In genomic region chr5:96683392-96683791, GRCh38 we compare ENCODE assay signal across 18 cellular contexts. TPM values are rescaled to one million over a fixed set of nuclear protein-coding genes. Genes with fewer than 3 reads are reported as not detected.
DNase-seq lines count a peak whose midpoint lies in the region; ATAC-seq, FAIRE-seq and TF ChIP-seq lines count a peak whose summit lies in the region.
"Had no signal": no experiment of that assay in that cellular context is flagged by ENCODE, and none has a peak within 500 bp of the region (broad histone marks: within the 10 kb centered on the region; RNA-seq: fewer than 3 reads in every experiment).

No MANE protein-coding gene starts in this region.

- no peak for FAIRE-seq in bronchial epithelial cell (lab: Jason Lieb, UNC)

- no peaks in the 10 kb centered on the region for H3K4me1 Mint-ChIP-seq in activated T-cell treated with anti-CD3 and anti-CD28 coated beads, Interleukin-2, amount 50 U/mL, for 72 hours (ENCODE audit: low read depth)
- H3K4me1 Mint-ChIP-seq in stimulated activated memory B cell treated with anti-CD40 and anti-IgM and Interleukin-4, amounts not matched to agents 10 μg/mL and 1 μg/mL and 100 μg/mL, for 72 hours = peaks cover 38% of the 10 kb centered on the region

- no peaks in the 10 kb centered on the region for H3K36me3 ChIP-seq in bronchial epithelial cell (ENCODE audit: control insufficient read depth, insufficient read depth, low read length)
- H3K36me3 ChIP-seq: BE2C had no signal

- H3K36me3 Mint-ChIP-seq in activated T-cell treated with anti-CD3 and anti-CD28 coated beads, Interleukin-2, amount 50 U/mL, for 72 hours (ENCODE audit: insufficient read depth in 2 of 2) = peaks cover 0 to 3% of the 10 kb centered on the region in 2 donors
- H3K36me3 Mint-ChIP-seq in stimulated activated memory B cell treated with anti-CD40 and anti-IgM and Interleukin-4, amounts not matched to agents 10 μg/mL and 1 μg/mL and 100 μg/mL, for 72 hours = peaks cover 27% of the 10 kb centered on the region

- no peak overlapping the region for H3K4me3 ChIP-seq in bronchial epithelial cell (ENCODE audit: low read depth, low read length)

- no peak overlapping the region for H3K27ac Mint-ChIP-seq in activated T-cell treated with anti-CD3 and anti-CD28 coated beads, Interleukin-2, amount 50 U/mL, for 72 hours
- no peak overlapping the region for H3K27ac Mint-ChIP-seq in stimulated activated memory B cell treated with anti-CD40 and anti-IgM and Interleukin-4, amounts not matched to agents 10 μg/mL and 1 μg/mL and 100 μg/mL, for 72 hours
- H3K27ac Mint-ChIP-seq: CD8-positive, alpha-beta T cell had no signal

- no peaks in the 10 kb centered on the region for H3K9me3 Mint-ChIP-seq in activated T-cell treated with anti-CD3 and anti-CD28 coated beads, Interleukin-2, amount 50 U/mL, for 72 hours
- no peaks in the 10 kb centered on the region for H3K9me3 Mint-ChIP-seq in stimulated activated memory B cell treated with anti-CD40 and anti-IgM and Interleukin-4, amounts not matched to agents 10 μg/mL and 1 μg/mL and 100 μg/mL, for 72 hours
- H3K9me3 Mint-ChIP-seq: CD8-positive, alpha-beta T cell had no signal

- intact Hi-C loops in left colon (cut with DNase I, micrococcal nuclease) = no loop called here

- no peak for DNase-seq in activated T-cell treated with anti-CD3 and anti-CD28 coated beads, Interleukin-2, amount 50 U/mL, for 72 hours
- no peak for DNase-seq in activated T-cell treated with anti-CD3 and anti-CD28 coated beads, Interleukin-2, amount 50 U/mL, for 1 hour
- DNase-seq in bronchial epithelial cell (ENCODE audit: low read depth) (peak; percentile 32), kidney tubule cell (ENCODE audit: low spot score) (peak; percentile 29), left colon (no peak), SW480 (ENCODE audit: low spot score) (no peak)
- DNase-seq: 8988T; BE2C; CD8-positive, alpha-beta T cell; KBM-7; NCI-H1048; NCI-H1436 treated with DMSO at 0.1 percent for 48 hours; NCI-H2081; NCI-H510A; NCI-H774 had no signal

- no peak for TF ChIP-seq CTCF in bronchial epithelial cell (IDR thresholded peaks at IDR 0.05; ENCODE audit: insufficient read depth, low read length, severe bottlenecking)

- H3K27me3 ChIP-seq in bronchial epithelial cell (ENCODE audit: control insufficient read depth, insufficient read depth, low read length) = no peaks in the 10 kb centered on the region
- H3K27me3 ChIP-seq: BE2C had no signal

- no peaks in the 10 kb centered on the region for H3K27me3 Mint-ChIP-seq in activated T-cell treated with anti-CD3 and anti-CD28 coated beads, Interleukin-2, amount 50 U/mL, for 72 hours (ENCODE audit: low read depth)
- H3K27me3 Mint-ChIP-seq in stimulated activated memory B cell treated with anti-CD40 and anti-IgM and Interleukin-4, amounts not matched to agents 10 μg/mL and 1 μg/mL and 100 μg/mL, for 72 hours = no peaks in the 10 kb centered on the region

- peak; percentile 29 to 30 for ATAC-seq in activated T-cell treated with anti-CD3 and anti-CD28 coated beads, Interleukin-2, amount 50 U/mL, for 72 hours (replicated peaks in 1 of 2)
- ATAC-seq in HG03521 (IDR thresholded peaks at IDR 0.05; ENCODE audit: unreplicated experiment) (no peak), left colon (no peak)
- no peak for ATAC-seq in stimulated activated memory B cell treated with anti-CD40 and anti-IgM and Interleukin-4, amounts not matched to agents 10 μg/mL and 1 μg/mL and 100 μg/mL, for 72 hours
- ATAC-seq: CD8-positive, alpha-beta T cell; HCT116 had no signal

- no peak overlapping the region for H3K4me3 Mint-ChIP-seq in activated T-cell treated with anti-CD3 and anti-CD28 coated beads, Interleukin-2, amount 50 U/mL, for 72 hours
- no peak overlapping the region for H3K4me3 Mint-ChIP-seq in stimulated activated memory B cell treated with anti-CD40 and anti-IgM and Interleukin-4, amounts not matched to agents 10 μg/mL and 1 μg/mL and 100 μg/mL, for 72 hours
- H3K4me3 Mint-ChIP-seq: CD8-positive, alpha-beta T cell had no signal

RNA-seq across cellular contexts. Expression of gene CAST, which starts 21.2 kb away (rescaled TPM):
- 100 to 1,000 TPM; 120 to 163 TPM for total RNA-seq in activated T-cell treated with anti-CD3 and anti-CD28 coated beads, Interleukin-2, amount 50 U/mL, for 72 hours
- 182 and 300 TPM in 2 replicates for total RNA-seq in bronchial epithelial cell
- total RNA-seq in left colon = 100 to 1,000 TPM; 399 TPM

Comparison
In these comparisons a context has a peak if more than half of its experiments do, and no peak if none do; other contexts are left out.
1. ATAC-seq: peak in activated T-cell treated with anti-CD3 and anti-CD28 coated beads, Interleukin-2, amount 50 U/mL, for 72 hours (2 of 2); none in HG03521 (single experiment), stimulated activated memory B cell treated with anti-CD40 and anti-IgM and Interleukin-4, amounts not matched to agents 10 μg/mL and 1 μg/mL and 100 μg/mL, for 72 hours (single experiment) and left colon (single experiment).
2. DNase-seq: peak in bronchial epithelial cell (single experiment) and kidney tubule cell (single experiment); none in activated T-cell treated with anti-CD3 and anti-CD28 coated beads, Interleukin-2, amount 50 U/mL, for 72 hours (0 of 2), activated T-cell treated with anti-CD3 and anti-CD28 coated beads, Interleukin-2, amount 50 U/mL, for 1 hour (single experiment), left colon (0 of 2) and SW480 (single experiment).